In the genomic region with DNA sequence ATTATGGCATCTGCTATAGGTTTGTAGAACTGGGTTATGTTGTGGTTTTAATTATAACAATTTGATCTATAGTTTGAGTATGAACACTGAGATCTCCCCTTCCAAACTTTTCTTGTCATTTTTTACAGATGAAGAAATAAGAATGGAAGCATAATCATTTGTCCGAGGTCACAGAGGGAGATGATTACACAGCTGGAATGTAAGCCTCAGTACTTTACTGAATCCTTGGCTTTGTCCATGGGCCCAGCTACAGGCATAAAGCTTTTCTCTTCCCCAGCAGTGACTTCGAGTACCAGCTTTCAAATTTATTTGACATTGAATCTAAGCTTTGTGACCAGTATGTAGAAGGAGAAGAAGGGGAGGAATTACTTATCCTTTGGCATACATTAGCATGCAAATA, we compare ENCODE assay signal across 1 cellular context.
TF ChIP-seq lines count a peak whose summit lies in the region.

No MANE protein-coding gene starts in this region.

TF ChIP-seq in neural cell, 6 proteins besides CTCF, POLR2A, EP300 and RAD21 (continued from another document):
- TF ChIP-seq, protein P1, sequence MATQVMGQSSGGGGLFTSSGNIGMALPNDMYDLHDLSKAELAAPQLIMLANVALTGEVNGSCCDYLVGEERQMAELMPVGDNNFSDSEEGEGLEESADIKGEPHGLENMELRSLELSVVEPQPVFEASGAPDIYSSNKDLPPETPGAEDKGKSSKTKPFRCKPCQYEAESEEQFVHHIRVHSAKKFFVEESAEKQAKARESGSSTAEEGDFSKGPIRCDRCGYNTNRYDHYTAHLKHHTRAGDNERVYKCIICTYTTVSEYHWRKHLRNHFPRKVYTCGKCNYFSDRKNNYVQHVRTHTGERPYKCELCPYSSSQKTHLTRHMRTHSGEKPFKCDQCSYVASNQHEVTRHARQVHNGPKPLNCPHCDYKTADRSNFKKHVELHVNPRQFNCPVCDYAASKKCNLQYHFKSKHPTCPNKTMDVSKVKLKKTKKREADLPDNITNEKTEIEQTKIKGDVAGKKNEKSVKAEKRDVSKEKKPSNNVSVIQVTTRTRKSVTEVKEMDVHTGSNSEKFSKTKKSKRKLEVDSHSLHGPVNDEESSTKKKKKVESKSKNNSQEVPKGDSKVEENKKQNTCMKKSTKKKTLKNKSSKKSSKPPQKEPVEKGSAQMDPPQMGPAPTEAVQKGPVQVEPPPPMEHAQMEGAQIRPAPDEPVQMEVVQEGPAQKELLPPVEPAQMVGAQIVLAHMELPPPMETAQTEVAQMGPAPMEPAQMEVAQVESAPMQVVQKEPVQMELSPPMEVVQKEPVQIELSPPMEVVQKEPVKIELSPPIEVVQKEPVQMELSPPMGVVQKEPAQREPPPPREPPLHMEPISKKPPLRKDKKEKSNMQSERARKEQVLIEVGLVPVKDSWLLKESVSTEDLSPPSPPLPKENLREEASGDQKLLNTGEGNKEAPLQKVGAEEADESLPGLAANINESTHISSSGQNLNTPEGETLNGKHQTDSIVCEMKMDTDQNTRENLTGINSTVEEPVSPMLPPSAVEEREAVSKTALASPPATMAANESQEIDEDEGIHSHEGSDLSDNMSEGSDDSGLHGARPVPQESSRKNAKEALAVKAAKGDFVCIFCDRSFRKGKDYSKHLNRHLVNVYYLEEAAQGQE (IDR thresholded peaks at IDR 0.05; ENCODE audit: borderline replicate concordance): no peak
- no peak for TF ChIP-seq EZH2 (IDR thresholded peaks at IDR 0.05; ENCODE audit: borderline replicate concordance, insufficient read depth, low read length, poor library complexity, severe bottlenecking)
